11 cellular contexts compared by ENCODE assay signal in the genomic region with DNA sequence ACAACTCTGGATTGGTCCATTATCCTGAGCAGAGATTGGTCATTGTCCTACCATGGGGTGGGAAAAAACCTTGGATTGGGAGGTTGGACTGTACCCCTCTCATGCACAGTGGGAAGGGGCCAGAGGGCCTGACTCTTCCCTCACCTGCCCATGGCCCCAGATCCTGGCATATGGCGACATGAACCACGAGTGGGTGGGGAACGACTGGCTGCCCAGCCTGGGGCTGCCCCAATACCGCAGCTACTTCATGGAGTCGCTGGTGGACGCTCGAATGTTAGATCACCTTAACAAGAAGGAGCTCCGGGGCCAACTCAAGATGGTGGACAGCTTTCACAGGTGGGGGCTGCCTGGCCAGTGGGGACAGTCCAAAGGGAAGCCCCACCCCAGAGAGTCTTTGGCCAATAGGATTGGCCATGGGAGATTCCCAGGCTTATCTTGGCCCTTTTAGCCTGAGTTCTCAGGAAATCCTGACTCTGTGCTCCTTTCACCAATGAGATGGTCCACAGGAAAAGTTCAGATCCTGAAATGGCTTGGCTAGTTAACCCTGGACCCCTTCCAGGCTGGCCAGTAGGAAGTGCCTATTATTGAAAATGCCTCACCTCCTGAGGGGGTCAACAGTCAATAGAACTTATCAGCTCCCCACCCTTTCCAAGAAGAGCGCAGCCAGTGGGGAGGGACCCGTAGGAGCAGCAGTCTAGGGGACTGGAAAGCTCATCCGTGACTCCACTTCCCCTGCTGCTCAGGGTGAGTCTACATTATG. TPM values are rescaled to one million over a fixed set of nuclear protein-coding genes. Genes with fewer than 3 reads are reported as not detected.
DNase-seq lines count a peak whose midpoint lies in the region; ATAC-seq and TF ChIP-seq lines count a peak whose summit lies in the region.
"Had no signal": no experiment of that assay in that cellular context is flagged by ENCODE, and none has a peak within 500 bp of the region (broad histone marks: within the 10 kb centered on the region; RNA-seq: fewer than 3 reads in every experiment).

No MANE protein-coding gene starts in this region.

- H3K9me3 Mint-ChIP-seq in natural killer cell = no peaks in the 10 kb centered on the region

- H3K9me3 ChIP-seq in PC-3 (ENCODE audit: low read length) = no peaks in the 10 kb centered on the region
- no peaks in the 10 kb centered on the region for H3K9me3 ChIP-seq in esophagus muscularis mucosa

- H3K36me3 Mint-ChIP-seq in natural killer cell = no peaks in the 10 kb centered on the region

- H3K36me3 ChIP-seq in PC-3 (ENCODE audit: low read depth, low read length) (no peaks in the 10 kb centered on the region), esophagus muscularis mucosa (no peaks in the 10 kb centered on the region)

- H3K4me3 ChIP-seq in PC-3 (ENCODE audit: low read length) (peak overlapping the region; percentile 71; the same call in 1 of the 2 replicates), esophagus muscularis mucosa (peak overlapping the region; percentile 65 to 88 (median 70))

- H4K20me1 ChIP-seq in PC-3 (ENCODE audit: low read length) = no peaks in the 10 kb centered on the region

- H3K27me3 ChIP-seq in PC-3 (ENCODE audit: low read length) (no peaks in the 10 kb centered on the region), esophagus muscularis mucosa (no peaks in the 10 kb centered on the region)

- TF ChIP-seq POLR2A in esophagus muscularis mucosa (IDR thresholded peaks at IDR 0.05; ENCODE audit: low read depth) = no peak

- no peaks in the 10 kb centered on the region for H3K79me2 ChIP-seq in PC-3 (ENCODE audit: low read length)

- POLR2A ChIA-PET in PC-3 (lab: Charles Lee; ENCODE audit: unreplicated experiment) = no interaction called here

- H3K27me3 Mint-ChIP-seq in natural killer cell (ENCODE audit: low read depth in 2 of 2) = peaks cover 11 to 43% of the 10 kb centered on the region in 2 donors

- CTCF ChIA-PET in PC-3 (lab: Charles Lee) = interaction anchor here (0.5 to 1.5 kb wide), 2 partner anchors 51 to 53 kb away, joined by 3 to 11 read pairs; no protein-coding TSS in a partner anchor

- H3K4me1 ChIP-seq in PC-3 (ENCODE audit: insufficient read depth, low read length) = peaks cover 25% of the 10 kb centered on the region
- peaks cover 35 to 59% (median 56%) of the 10 kb centered on the region in 4 donors for H3K4me1 ChIP-seq in esophagus muscularis mucosa

- no peak overlapping the region for H3K9ac ChIP-seq in PC-3 (ENCODE audit: low read length)

- H3K27ac ChIP-seq in C4-2B (peak overlapping the region; percentile 95), PC-3 (ENCODE audit: low read length) (no peak overlapping the region), esophagus muscularis mucosa (replicated peaks in 1 of 4) (peak overlapping the region; percentile 65 to 87 (median 84))

- no peak for TF ChIP-seq EP300 in esophagus muscularis mucosa (IDR thresholded peaks at IDR 0.05)

- TF ChIP-seq CTCF in C4-2B (conservative IDR thresholded peaks at IDR 0.05) (no peak), PC-3 (conservative IDR thresholded peaks at IDR 0.05; ENCODE audit: low read depth, low read length) (no peak), esophagus muscularis mucosa (IDR thresholded peaks at IDR 0.05) (no peak), natural killer cell (IDR thresholded peaks at IDR 0.05) (no peak)

- DNase-seq in PC-3 (no peak), esophagus muscularis mucosa (ENCODE audit: extremely low spot score) (no peak), natural killer cell (no peak), MV-4-11 (lab: John Stamatoyannopoulos, UW) (no peak), inferior parietal cortex (ENCODE audit: extremely low spot score) (no peak)
- DNase-seq: activated gamma-delta T cell, DMS 273 treated with DMSO at 0.1 percent for 48 hours, retina had no signal

- H3K9me2 ChIP-seq in PC-3 (replicated peaks; ENCODE audit: low read length) = no peaks in the 10 kb centered on the region

- H3K27ac Mint-ChIP-seq in natural killer cell = no peak overlapping the region

- ATAC-seq in PC-3 (no peak), natural killer cell (no peak), HG02973 (IDR thresholded peaks at IDR 0.05; ENCODE audit: unreplicated experiment) (no peak), GM18870 (IDR thresholded peaks at IDR 0.05; ENCODE audit: unreplicated experiment) (no peak)

- H3F3A ChIP-seq in PC-3 (ENCODE audit: low read length, unreplicated experiment) = no peaks in the 10 kb centered on the region

- H3K4me1 Mint-ChIP-seq in natural killer cell = peaks cover 29 to 54% of the 10 kb centered on the region in 2 donors

- peak overlapping the region; percentile 91 for H3K4me2 ChIP-seq in PC-3 (ENCODE audit: low read length)

- H2AFZ ChIP-seq in PC-3 (ENCODE audit: low read length) = no peak overlapping the region

- intact Hi-C loops in PC-3 (cut with micrococcal nuclease) = no loop called here
- intact Hi-C loops in esophagus muscularis mucosa (cut with DNase I) = loop anchor here (5.0 kb wide), 2 partner anchors 36 to 51 kb away; partner anchors contain the start of gene LIN7B
- intact Hi-C loops in natural killer cell (cut with micrococcal nuclease) = loop anchor here (10.0 kb wide), 1 partner anchor 153 kb away; the partner anchor contains the start of genes GYS1 and RUVBL2

- peak overlapping the region; percentile 77 for H3K4me3 Mint-ChIP-seq in natural killer cell

- 52% methylated on average over 2 of the region's 11 CpGs for WGBS in esophagus muscularis mucosa

- BruUV-seq in PC-3 (replicated peaks; lab: Mats Ljungman, UMichigan) = no TSS peak

RNA-seq across cellular contexts. Expression of gene HRC, which starts 7.1 kb away (rescaled TPM):
- total RNA-seq in PC-3 (2014; rRNA removed) = not detected in 2 replicates
- 10 to 100 TPM in 1 of 4 donors, 1 to 10 TPM in 2, under 1 TPM in 1; 0.83 to 11.1 (median 4.1) TPM for total RNA-seq in esophagus muscularis mucosa
- not detected for total RNA-seq in natural killer cell

RNA-seq across cellular contexts. Expression of gene TRPM4, which starts 9.5 kb away (rescaled TPM):
- 30.0 and 40.4 TPM in 2 replicates for total RNA-seq in PC-3 (2014; rRNA removed)
- total RNA-seq in esophagus muscularis mucosa = 10 to 100 TPM; 19.9 to 38.8 (median 27.9) TPM
- under 1 TPM in 1 of 3 donors, not detected in 2; 0.20 TPM for total RNA-seq in natural killer cell

RNA-seq across cellular contexts. Expression of gene PPFIA3, which starts 28.8 kb away (rescaled TPM):
- total RNA-seq in PC-3 (2014; rRNA removed) = 56.3 and 59.0 TPM in 2 replicates
- 1 to 10 TPM; 3.3 to 8.4 (median 5.3) TPM for total RNA-seq in esophagus muscularis mucosa
- total RNA-seq in natural killer cell = 1 to 10 TPM; 5.3 to 5.5 (median 5.3) TPM

RNA-seq across cellular contexts. Expression of gene C19orf73, which starts 29.2 kb away (rescaled TPM):
- total RNA-seq in PC-3 (2014; rRNA removed) = 0.15 TPM in 1 of 2 replicates, not detected in the other
- total RNA-seq in esophagus muscularis mucosa = 1 to 10 TPM in 3 of 4 donors, under 1 TPM in 1; 0.83 to 3.3 (median 1.9) TPM
- 1 to 10 TPM; 2.3 to 2.7 (median 2.7) TPM for total RNA-seq in natural killer cell

RNA-seq across cellular contexts. Expression of gene LIN7B, which starts 33.9 kb away (rescaled TPM):
- total RNA-seq in PC-3 (2014; rRNA removed) = 5.8 and 11.6 TPM in 2 replicates
- 10 to 100 TPM in 3 of 4 donors, 1 to 10 TPM in 1; 7.5 to 21.4 (median 15.5) TPM for total RNA-seq in esophagus muscularis mucosa
- total RNA-seq in natural killer cell = 1 to 10 TPM; 6.2 to 8.8 (median 6.5) TPM

Comparison
In these comparisons a context has a peak if more than half of its experiments do, and no peak if none do; other contexts are left out.
1. RNA of gene TRPM4, which starts 9.5 kb away (total RNA-seq): 19.9 to 38.8 TPM in esophagus muscularis mucosa and 30.0 to 40.4 TPM in PC-3; 0.20 TPM in natural killer cell; every median in the first group is over 10 times any median in the second.